Comparison of ENCODE assay signal across 27 cellular contexts in the genomic region with DNA sequence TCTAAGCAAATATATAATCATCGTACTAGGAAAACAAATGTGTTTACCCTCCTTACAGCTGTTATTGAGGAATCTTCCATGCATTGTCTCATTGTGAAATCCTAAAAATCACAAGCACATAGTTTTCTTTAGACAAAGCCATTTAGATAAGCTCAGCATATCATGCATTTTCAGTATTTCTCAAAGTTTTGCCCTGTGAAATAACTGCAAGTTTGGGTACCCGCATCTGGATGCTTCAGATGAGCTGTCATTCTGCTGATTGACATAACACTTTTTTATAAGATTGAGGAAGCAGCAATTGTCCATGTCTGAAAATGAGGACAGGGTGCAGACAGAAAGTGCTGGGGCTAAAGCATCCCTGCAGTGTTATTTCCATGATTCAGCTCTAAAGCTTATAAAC.
"Had no signal": no experiment of that assay in that cellular context is flagged by ENCODE, and none has a peak within 500 bp of the region (broad histone marks: within the 10 kb centered on the region; RNA-seq: fewer than 3 reads in every experiment).

No MANE protein-coding gene starts in this region.

- H3K9me3 Mint-ChIP-seq: activated CD4-positive, alpha-beta memory T cell treated with anti-CD3 and anti-CD28 coated beads for 36 hours; activated CD4-positive, alpha-beta T cell treated with anti-CD3 and anti-CD28 coated beads, Interleukin-2, amount 10 ng/mL, durations not matched to agents 24 days and 14 days; activated naive CD4-positive, alpha-beta T cell treated with anti-CD3 and anti-CD28 coated beads, Interleukin-2, amount 10 ng/mL, durations not matched to agents 7 days and 5 days; activated naive CD4-positive, alpha-beta T cell treated with anti-CD3 and anti-CD28 coated beads, Interleukin-2, amount 50 U/mL, for 72 hours; activated naive CD8-positive, alpha-beta T cell treated with anti-CD3 and anti-CD28 coated beads, Interleukin-2, amount 10 ng/mL, durations not matched to agents 7 days and 5 days; activated T-cell treated with anti-CD3 and anti-CD28 coated beads, Interleukin-2, amount 50 U/mL, for 24 hours had no signal

- H3K4me1 ChIP-seq: ascending aorta, breast epithelium, colonic mucosa, gastrocnemius medialis, heart left ventricle had no signal

- H3K4me1 Mint-ChIP-seq: activated CD4-positive, alpha-beta T cell treated with anti-CD3 and anti-CD28 coated beads for 36 hours; activated CD4-positive, alpha-beta T cell treated with anti-CD3 and anti-CD28 coated beads, Interleukin-2, amount 10 ng/mL, durations not matched to agents 24 days and 14 days; activated naive CD4-positive, alpha-beta T cell treated with anti-CD3 and anti-CD28 coated beads, Interleukin-2, amount 10 ng/mL, durations not matched to agents 7 days and 5 days; activated naive CD8-positive, alpha-beta T cell treated with anti-CD3 and anti-CD28 coated beads, Interleukin-2, amount 10 ng/mL, durations not matched to agents 7 days and 5 days; brain had no signal

- H3K27me3 ChIP-seq: ascending aorta, breast epithelium, cardiac muscle cell, colonic mucosa, foreskin keratinocyte, gastrocnemius medialis, heart left ventricle had no signal

- H3K27ac ChIP-seq: ascending aorta, breast epithelium, cardiac muscle cell, colonic mucosa, foreskin keratinocyte, gastrocnemius medialis, heart left ventricle had no signal

- H3K36me3 ChIP-seq: ascending aorta, breast epithelium, cardiac muscle cell, colonic mucosa, gastrocnemius medialis, heart left ventricle had no signal

- DNase-seq: activated CD4-positive, alpha-beta memory T cell treated with anti-CD3 and anti-CD28 coated beads for 36 hours; activated CD4-positive, alpha-beta T cell treated with anti-CD3 and anti-CD28 coated beads for 36 hours; activated CD4-positive, alpha-beta T cell treated with anti-CD3 and anti-CD28 coated beads, Interleukin-2, amount 10 ng/mL, durations not matched to agents 24 days and 14 days; activated CD4-positive, CD25-positive, alpha-beta regulatory T cell; activated CD4-positive, CD25-positive, alpha-beta regulatory T cell treated with anti-CD3 and anti-CD28 coated beads, Interleukin-2, amount 50 U/mL, for 72 hours; activated CD8-positive, alpha-beta memory T cell treated with anti-CD3 and anti-CD28 coated beads, Interleukin-2, amount 50 U/mL, for 48 hours; activated gamma-delta T cell; activated naive CD4-positive, alpha-beta T cell; activated naive CD4-positive, alpha-beta T cell treated with anti-CD3 and anti-CD28 coated beads, Interleukin-2, amount 10 ng/mL, durations not matched to agents 7 days and 5 days; activated naive CD8-positive, alpha-beta T cell treated with anti-CD3 and anti-CD28 coated beads, Interleukin-2, amount 10 ng/mL, durations not matched to agents 7 days and 5 days; activated T-cell treated with anti-CD3 and anti-CD28 coated beads for 4 hours; activated T-cell treated with anti-CD3 and anti-CD28 coated beads, Interleukin-2, amount 50 U/mL, for 24 hours; activated T-cell treated with anti-CD3 and anti-CD28 coated beads, Interleukin-2, amount 50 U/mL, for 72 hours; central memory CD4-positive, alpha-beta T cell; cerebellar nuclear complex; colonic mucosa; effector CD8-positive, alpha-beta T cell; foreskin keratinocyte; gastrocnemius medialis; glutamatergic neuron; heart left ventricle; T-helper 2 cell had no signal

- H3K27me3 Mint-ChIP-seq: activated CD4-positive, alpha-beta T cell treated with anti-CD3 and anti-CD28 coated beads for 36 hours; activated naive CD4-positive, alpha-beta T cell treated with anti-CD3 and anti-CD28 coated beads, Interleukin-2, amount 10 ng/mL, durations not matched to agents 7 days and 5 days; activated T-cell treated with anti-CD3 and anti-CD28 coated beads, Interleukin-2, amount 50 U/mL, for 24 hours had no signal

- H3K9me3 ChIP-seq: ascending aorta, breast epithelium, colonic mucosa, gastrocnemius medialis, heart left ventricle had no signal

- H3K27ac Mint-ChIP-seq: activated CD4-positive, alpha-beta memory T cell treated with anti-CD3 and anti-CD28 coated beads for 36 hours; activated CD4-positive, alpha-beta T cell treated with anti-CD3 and anti-CD28 coated beads for 36 hours; activated CD4-positive, alpha-beta T cell treated with anti-CD3 and anti-CD28 coated beads, Interleukin-2, amount 10 ng/mL, durations not matched to agents 24 days and 14 days; activated naive CD4-positive, alpha-beta T cell treated with anti-CD3 and anti-CD28 coated beads, Interleukin-2, amount 10 ng/mL, durations not matched to agents 7 days and 5 days; activated naive CD4-positive, alpha-beta T cell treated with anti-CD3 and anti-CD28 coated beads, Interleukin-2, amount 50 U/mL, for 72 hours; activated naive CD8-positive, alpha-beta T cell treated with anti-CD3 and anti-CD28 coated beads, Interleukin-2, amount 10 ng/mL, durations not matched to agents 7 days and 5 days; activated T-cell treated with anti-CD3 and anti-CD28 coated beads, Interleukin-2, amount 50 U/mL, for 24 hours; activated T-cell treated with anti-CD3 and anti-CD28 coated beads, Interleukin-2, amount 50 U/mL, for 72 hours; brain had no signal

- H3K4me3 Mint-ChIP-seq: activated CD4-positive, alpha-beta memory T cell treated with anti-CD3 and anti-CD28 coated beads for 36 hours; activated CD4-positive, alpha-beta T cell treated with anti-CD3 and anti-CD28 coated beads for 36 hours; activated CD4-positive, alpha-beta T cell treated with anti-CD3 and anti-CD28 coated beads, Interleukin-2, amount 10 ng/mL, durations not matched to agents 24 days and 14 days; activated naive CD4-positive, alpha-beta T cell treated with anti-CD3 and anti-CD28 coated beads, Interleukin-2, amount 10 ng/mL, durations not matched to agents 7 days and 5 days; activated naive CD8-positive, alpha-beta T cell treated with anti-CD3 and anti-CD28 coated beads, Interleukin-2, amount 10 ng/mL, durations not matched to agents 7 days and 5 days; activated T-cell treated with anti-CD3 and anti-CD28 coated beads, Interleukin-2, amount 50 U/mL, for 24 hours; activated T-cell treated with anti-CD3 and anti-CD28 coated beads, Interleukin-2, amount 50 U/mL, for 72 hours; brain had no signal

- H3K36me3 Mint-ChIP-seq: activated CD4-positive, alpha-beta memory T cell treated with anti-CD3 and anti-CD28 coated beads for 36 hours; activated naive CD4-positive, alpha-beta T cell treated with anti-CD3 and anti-CD28 coated beads, Interleukin-2, amount 10 ng/mL, durations not matched to agents 7 days and 5 days; activated naive CD4-positive, alpha-beta T cell treated with anti-CD3 and anti-CD28 coated beads, Interleukin-2, amount 50 U/mL, for 72 hours; activated naive CD8-positive, alpha-beta T cell treated with anti-CD3 and anti-CD28 coated beads, Interleukin-2, amount 10 ng/mL, durations not matched to agents 7 days and 5 days; brain had no signal

- ATAC-seq: activated CD4-positive, alpha-beta T cell treated with anti-CD3 and anti-CD28 coated beads for 36 hours; activated naive CD4-positive, alpha-beta T cell treated with anti-CD3 and anti-CD28 coated beads, Interleukin-2, amount 50 U/mL, for 72 hours; activated T-cell treated with anti-CD3 and anti-CD28 coated beads, Interleukin-2, amount 50 U/mL, for 72 hours; foreskin keratinocyte; gastrocnemius medialis; heart left ventricle had no signal

- H3K4me3 ChIP-seq: ascending aorta, breast epithelium, cardiac muscle cell, colonic mucosa, gastrocnemius medialis, heart left ventricle had no signal
